Comparison of ENCODE assay signal across 2 cellular contexts in the genomic region with DNA sequence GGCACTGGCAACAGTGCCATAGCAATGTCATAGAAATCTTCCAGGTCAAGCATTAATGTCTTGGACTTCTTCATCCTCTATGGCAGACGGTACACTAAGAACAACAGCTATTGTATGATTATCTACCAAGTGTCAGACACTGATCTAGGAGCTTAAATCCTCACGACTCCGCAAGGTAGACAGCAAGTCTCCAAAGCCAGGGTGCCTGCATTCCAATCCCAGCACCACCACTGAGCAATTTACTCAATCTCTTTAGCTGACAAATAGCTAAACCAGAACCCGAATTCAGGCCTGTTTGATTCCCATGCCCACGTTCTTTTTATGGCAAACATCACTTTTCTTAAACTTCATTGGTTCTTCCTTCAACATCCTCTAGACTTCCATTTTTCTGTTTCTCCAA.
TF ChIP-seq lines count a peak whose summit lies in the region.

No MANE protein-coding gene starts in this region.

TF ChIP-seq in IMR-90, 13 proteins besides CTCF, POLR2A, EP300 and RAD21 (continued from another document):
- TF ChIP-seq, protein P1, sequence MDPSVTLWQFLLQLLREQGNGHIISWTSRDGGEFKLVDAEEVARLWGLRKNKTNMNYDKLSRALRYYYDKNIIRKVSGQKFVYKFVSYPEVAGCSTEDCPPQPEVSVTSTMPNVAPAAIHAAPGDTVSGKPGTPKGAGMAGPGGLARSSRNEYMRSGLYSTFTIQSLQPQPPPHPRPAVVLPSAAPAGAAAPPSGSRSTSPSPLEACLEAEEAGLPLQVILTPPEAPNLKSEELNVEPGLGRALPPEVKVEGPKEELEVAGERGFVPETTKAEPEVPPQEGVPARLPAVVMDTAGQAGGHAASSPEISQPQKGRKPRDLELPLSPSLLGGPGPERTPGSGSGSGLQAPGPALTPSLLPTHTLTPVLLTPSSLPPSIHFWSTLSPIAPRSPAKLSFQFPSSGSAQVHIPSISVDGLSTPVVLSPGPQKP (IDR thresholded peaks at IDR 0.05; ENCODE audit: borderline replicate concordance, low read depth, low read length): no peak
- TF ChIP-seq CHD1 (IDR thresholded peaks at IDR 0.05; ENCODE audit: low read depth, low read length) (no peak), CEBPB (IDR thresholded peaks at IDR 0.05; ENCODE audit: low read depth, low read length) (no peak), MXI1 (IDR thresholded peaks at IDR 0.05; ENCODE audit: borderline replicate concordance, low read depth, low read length) (no peak), RCOR1 (IDR thresholded peaks at IDR 0.05; ENCODE audit: insufficient replicate concordance, low read length) (no peak), FOS (IDR thresholded peaks at IDR 0.05; ENCODE audit: low read depth, low read length) (no peak), RFX5 (IDR thresholded peaks at IDR 0.05; ENCODE audit: low read depth, low read length) (no peak), NFE2L2 (IDR thresholded peaks at IDR 0.05; ENCODE audit: low read depth, low read length) (no peak)
- TF ChIP-seq, protein P2, sequence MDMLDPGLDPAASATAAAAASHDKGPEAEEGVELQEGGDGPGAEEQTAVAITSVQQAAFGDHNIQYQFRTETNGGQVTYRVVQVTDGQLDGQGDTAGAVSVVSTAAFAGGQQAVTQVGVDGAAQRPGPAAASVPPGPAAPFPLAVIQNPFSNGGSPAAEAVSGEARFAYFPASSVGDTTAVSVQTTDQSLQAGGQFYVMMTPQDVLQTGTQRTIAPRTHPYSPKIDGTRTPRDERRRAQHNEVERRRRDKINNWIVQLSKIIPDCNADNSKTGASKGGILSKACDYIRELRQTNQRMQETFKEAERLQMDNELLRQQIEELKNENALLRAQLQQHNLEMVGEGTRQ (IDR thresholded peaks at IDR 0.05; ENCODE audit: low read depth, low read length): no peak

TF ChIP-seq in WTC11, 78 proteins besides CTCF, POLR2A, EP300 and RAD21 (continued from another document):
- TF ChIP-seq ZNF416 (CRISPR knock-in tag; IDR thresholded peaks at IDR 0.05): no peak
- TF ChIP-seq, protein P3, sequence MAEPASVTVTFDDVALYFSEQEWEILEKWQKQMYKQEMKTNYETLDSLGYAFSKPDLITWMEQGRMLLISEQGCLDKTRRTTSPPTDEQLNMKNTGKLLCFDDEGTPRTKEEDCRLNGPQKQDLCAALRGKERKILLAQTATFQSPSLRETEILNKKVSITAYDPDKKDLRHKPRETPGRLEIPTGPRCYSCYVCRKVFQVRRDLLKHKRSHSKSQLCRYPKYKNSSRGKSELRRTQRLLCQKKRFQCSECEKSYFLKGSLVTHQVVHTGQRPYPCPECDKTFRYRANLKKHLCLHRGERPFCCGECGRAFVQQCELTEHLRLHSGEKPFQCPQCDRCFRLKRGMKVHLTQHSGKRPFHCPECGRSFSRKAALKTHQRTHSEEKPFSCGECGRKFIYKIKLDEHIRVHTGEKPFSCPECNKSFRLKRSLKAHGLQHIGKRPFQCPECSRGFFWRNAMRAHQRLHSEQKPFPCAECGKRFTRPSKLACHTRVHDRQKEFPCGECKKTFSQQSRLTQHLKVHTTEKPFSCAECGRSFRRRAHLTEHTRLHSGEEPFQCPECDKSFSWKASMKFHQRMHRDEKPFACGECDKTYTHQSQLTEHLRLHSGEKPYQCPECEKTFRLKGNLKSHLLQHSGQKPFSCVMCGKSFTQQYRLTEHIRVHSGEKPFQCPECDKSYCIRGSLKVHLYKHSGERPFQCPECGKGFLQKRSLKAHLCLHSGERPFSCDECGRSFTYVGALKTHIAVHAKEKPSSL (CRISPR knock-in tag; conservative IDR thresholded peaks at IDR 0.05): no peak
